ENCODE assay signal across 7 cellular contexts in the genomic region with DNA sequence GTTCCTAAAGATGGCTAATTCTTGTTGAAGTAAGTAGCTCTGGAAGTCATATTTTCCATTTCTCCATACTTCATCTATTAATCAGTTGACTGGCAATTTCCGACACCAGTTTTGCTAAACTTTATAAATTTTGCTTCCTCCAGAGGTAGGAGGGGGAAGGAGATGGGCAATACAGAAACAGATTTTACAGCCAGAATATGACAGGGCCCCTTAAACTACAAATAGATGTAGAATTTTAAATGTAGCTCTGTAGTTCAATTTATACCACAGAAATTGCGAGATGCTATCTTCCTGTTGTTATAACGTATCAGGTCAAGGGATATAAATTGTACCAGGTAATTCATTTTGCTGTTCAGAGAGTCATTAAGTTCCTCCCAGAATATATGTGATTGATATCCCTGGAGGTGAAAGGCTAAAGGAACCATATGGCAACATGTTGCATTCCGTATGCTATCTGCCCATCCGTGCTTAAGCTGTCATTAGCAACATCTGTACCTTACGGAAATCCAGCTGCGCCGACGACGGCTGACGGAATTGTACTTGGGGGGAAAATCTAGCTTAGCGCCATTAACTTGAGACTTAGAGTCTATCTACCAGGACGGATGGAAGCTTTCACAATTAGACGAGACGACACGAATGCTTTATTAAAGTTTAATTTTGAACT.
A peak's percentile ranks its signal among the peaks of the same experiment; 100 is the strongest.
DNase-seq lines count a peak whose midpoint lies in the region; ATAC-seq, FAIRE-seq and TF ChIP-seq lines count a peak whose summit lies in the region.

No MANE protein-coding gene starts in this region.

- ATAC-seq in stimulated activated memory B cell treated with anti-CD40 and anti-IgM and Interleukin-4, amounts not matched to agents 10 μg/mL and 1 μg/mL and 100 μg/mL, for 72 hours, result no peak
- no peak for ATAC-seq in HG03521 (IDR thresholded peaks at IDR 0.05; ENCODE audit: unreplicated experiment)

- H3K27ac ChIP-seq in angular gyrus (ENCODE audit: low read depth, low read length), result peak overlapping the region; percentile 98

- H3K4me3 ChIP-seq in GM12864 (ENCODE audit: low read depth, low read length), result peak overlapping the region; percentile 75

- FAIRE-seq in islet of Langerhans (lab: Jason Lieb, UNC), result peak; percentile 79

- peak overlapping the region; percentile 99 for H3K27ac Mint-ChIP-seq in stimulated activated memory B cell treated with anti-CD40 and anti-IgM and Interleukin-4, amounts not matched to agents 10 μg/mL and 1 μg/mL and 100 μg/mL, for 72 hours

- H3K27me3 Mint-ChIP-seq in stimulated activated memory B cell treated with anti-CD40 and anti-IgM and Interleukin-4, amounts not matched to agents 10 μg/mL and 1 μg/mL and 100 μg/mL, for 72 hours, result no peaks in the 10 kb centered on the region

- TF ChIP-seq CTCF in GM12864 (IDR thresholded peaks at IDR 0.05; ENCODE audit: low read depth, low read length, missing control alignments), result no peak

- H3K4me3 Mint-ChIP-seq in stimulated activated memory B cell treated with anti-CD40 and anti-IgM and Interleukin-4, amounts not matched to agents 10 μg/mL and 1 μg/mL and 100 μg/mL, for 72 hours, result peak overlapping the region; percentile 93

- DNase-seq in GM12864 (ENCODE audit: low read depth), result no peak
- peak; percentile 64 for DNase-seq in HCEC 1CT
- DNase-seq in NCI-H748 treated with DMSO at 0.1 percent for 48 hours (lab: John Stamatoyannopoulos, UW), result peak; percentile 61

- H3K36me3 Mint-ChIP-seq in stimulated activated memory B cell treated with anti-CD40 and anti-IgM and Interleukin-4, amounts not matched to agents 10 μg/mL and 1 μg/mL and 100 μg/mL, for 72 hours, result no peaks in the 10 kb centered on the region

- peaks cover 19% of the 10 kb centered on the region for H3K4me1 Mint-ChIP-seq in stimulated activated memory B cell treated with anti-CD40 and anti-IgM and Interleukin-4, amounts not matched to agents 10 μg/mL and 1 μg/mL and 100 μg/mL, for 72 hours

- no peaks in the 10 kb centered on the region for H3K9me3 Mint-ChIP-seq in stimulated activated memory B cell treated with anti-CD40 and anti-IgM and Interleukin-4, amounts not matched to agents 10 μg/mL and 1 μg/mL and 100 μg/mL, for 72 hours
